In the genomic region with DNA sequence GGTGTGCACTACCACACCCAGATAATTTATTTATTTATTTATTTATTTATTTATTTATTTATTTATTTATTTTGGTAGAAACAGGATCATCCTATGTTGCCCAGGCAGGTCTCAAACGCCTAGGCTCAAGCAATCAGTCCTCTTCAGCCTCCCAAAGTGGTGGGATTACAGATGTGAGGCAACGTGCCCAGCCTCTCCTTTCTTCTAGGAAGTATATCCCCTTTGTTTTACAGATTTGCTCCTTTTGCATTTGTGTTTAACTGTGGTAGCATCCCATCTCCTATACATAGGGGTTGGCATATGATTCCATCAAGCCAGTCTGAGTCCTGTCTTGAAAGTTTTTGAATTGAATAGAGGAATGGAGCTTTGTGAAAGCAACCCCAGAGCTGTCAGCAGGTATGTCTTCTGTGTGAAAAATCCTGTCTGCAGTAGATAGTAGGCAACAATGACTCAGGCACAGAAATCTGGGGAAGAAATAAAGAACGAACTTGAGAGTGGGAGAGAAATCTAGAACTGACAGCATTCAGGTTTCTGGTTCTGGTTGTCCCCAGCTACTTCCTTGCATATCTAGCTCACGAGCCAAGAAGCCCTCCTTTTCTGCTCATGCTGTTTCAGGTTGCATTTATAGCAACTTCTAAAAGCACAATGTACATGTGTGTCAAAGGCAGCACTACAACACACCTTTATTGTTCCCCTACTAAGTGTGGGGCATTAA, we compare ENCODE assay signal across 17 cellular contexts.
DNase-seq lines count a peak whose midpoint lies in the region; ATAC-seq, FAIRE-seq and TF ChIP-seq lines count a peak whose summit lies in the region.
"Had no signal": no experiment of that assay in that cellular context is flagged by ENCODE, and none has a peak within 500 bp of the region (broad histone marks: within the 10 kb centered on the region; RNA-seq: fewer than 3 reads in every experiment).

No MANE protein-coding gene starts in this region.

- H3K4me2 ChIP-seq in Loucy (ENCODE audit: low read depth, low read length, poor library complexity, severe bottlenecking): no peak overlapping the region
- no peak overlapping the region for H3K4me2 ChIP-seq in osteoblast (ENCODE audit: insufficient read depth, low read length)

- H4K20me1 ChIP-seq in Loucy (ENCODE audit: insufficient read depth, low read length, poor library complexity, severe bottlenecking): no peaks in the 10 kb centered on the region
- no peaks in the 10 kb centered on the region for H4K20me1 ChIP-seq in osteoblast (ENCODE audit: insufficient read depth, low read length)

- H3K27me3 Mint-ChIP-seq in WTC11 (ENCODE audit: low read depth): no peaks in the 10 kb centered on the region; the same call in 1 of the 2 replicates

- H3K27ac Mint-ChIP-seq in WTC11: no peak overlapping the region

- H3K4me3 ChIP-seq in Loucy (ENCODE audit: low read length, poor library complexity, severe bottlenecking): no peak overlapping the region
- H3K4me3 ChIP-seq in osteoblast (ENCODE audit: insufficient read depth, low read length): no peak overlapping the region

- intact Hi-C loops in left cardiac atrium (cut with DNase I) (no loop called here), sciatic nerve (cut with DNase I) (no loop called here)

- POLR2A ChIA-PET in WTC11 (lab: Charles Lee): no interaction called here

- H3K36me3 ChIP-seq in Loucy (ENCODE audit: insufficient read depth, low read length) (no peaks in the 10 kb centered on the region), osteoblast (ENCODE audit: insufficient read depth, low read length) (no peaks in the 10 kb centered on the region)

- peaks cover 13% of the 10 kb centered on the region for H3K4me1 Mint-ChIP-seq in WTC11

- H3K9me3 Mint-ChIP-seq in WTC11: peaks cover 19% of the 10 kb centered on the region

- FAIRE-seq in GM12891 (lab: Jason Lieb, UNC): peak; percentile 90

- H3K4me1 ChIP-seq in Loucy (ENCODE audit: insufficient read depth, low read length, poor library complexity, severe bottlenecking): peaks cover 2% of the 10 kb centered on the region
- no peaks in the 10 kb centered on the region for H3K4me1 ChIP-seq in osteoblast (ENCODE audit: insufficient read depth, low read length)

- no peak for TF ChIP-seq POLR2A in GM12891 (IDR thresholded peaks at IDR 0.05; ENCODE audit: low read depth, low read length)

- 0 out of 2 replicates have a peak overlapping the region, but pooled peaks have one; percentile 44 for H2AFZ ChIP-seq in Loucy (ENCODE audit: low read length)
- no peak overlapping the region for H2AFZ ChIP-seq in osteoblast (ENCODE audit: low read length)

- DNase-seq in GM12891 (ENCODE audit: insufficient read length, low spot score) (no peak), WTC11 (ENCODE audit: low spot score) (no peak), osteoblast (ENCODE audit: insufficient read length, low spot score, missing footprints) (peak; percentile 6), left cardiac atrium (no peak), sciatic nerve (ENCODE audit: low spot score) (no peak)
- DNase-seq in activated naive CD4-positive, alpha-beta T cell (lab: John Stamatoyannopoulos, UW): no peak
- DNase-seq in stimulated activated CD4-positive, alpha-beta T cell treated with anti-CD3 and anti-CD28 coated beads, Interleukin-2, amount 100 ng/mL, for 24 hours: no peak
- DNase-seq: DMS79 treated with DMSO at 0.1 percent for 48 hours; HCEC 1CT; NCI-H1105; NCI-H2081 treated with DMSO at 0.1 percent for 48 hours; NK-92 treated with Interleukin-12 subunit alpha and Interleukin-12 subunit beta, amount 100 ng/mL, for 24 hours; PC-3; RPMI8226; SIG-M5 had no signal

- H3K4me3 Mint-ChIP-seq in WTC11: no peak overlapping the region

- no peaks in the 10 kb centered on the region for H3K9me2 ChIP-seq in Loucy (replicated peaks; ENCODE audit: low read depth, low read length)

- H3K9me3 ChIP-seq in Loucy (ENCODE audit: insufficient read depth, low read depth, low read length): no peaks in the 10 kb centered on the region
- no peaks in the 10 kb centered on the region for H3K9me3 ChIP-seq in osteoblast (ENCODE audit: low read depth, low read length)

- H3K36me3 Mint-ChIP-seq in WTC11: no peaks in the 10 kb centered on the region

- no peak overlapping the region for H3K27ac ChIP-seq in osteoblast (ENCODE audit: low read depth, low read length)
- H3K27ac ChIP-seq: C4-2B had no signal

- H3K27me3 ChIP-seq in Loucy (ENCODE audit: insufficient read depth, low read length, poor library complexity, severe bottlenecking) (no peaks in the 10 kb centered on the region), osteoblast (ENCODE audit: insufficient read depth, low read length) (peaks cover 16% of the 10 kb centered on the region)

- H3F3A ChIP-seq in Loucy (ENCODE audit: low read depth): no peaks in the 10 kb centered on the region

- TF ChIP-seq CTCF in Loucy (conservative IDR thresholded peaks at IDR 0.05; ENCODE audit: low read length) (no peak), WTC11 (IDR thresholded peaks at IDR 0.05) (no peak), osteoblast (IDR thresholded peaks at IDR 0.05; ENCODE audit: extremely low read depth, low read depth, low read length) (no peak)

- ATAC-seq in WTC11 (peak; percentile 60), left cardiac atrium (no peak), sciatic nerve (no peak)
- ATAC-seq: PC-3 had no signal

- CTCF ChIA-PET in WTC11 (lab: Charles Lee): no interaction called here

- H3K79me2 ChIP-seq in Loucy (ENCODE audit: insufficient read depth, low read length) (no peaks in the 10 kb centered on the region), osteoblast (ENCODE audit: insufficient read depth, low read length) (no peaks in the 10 kb centered on the region)

- no peak overlapping the region for H3K9ac ChIP-seq in Loucy (ENCODE audit: low read depth, low read length, poor library complexity, severe bottlenecking)

TF ChIP-seq in GM12891, 5 proteins besides CTCF, POLR2A, EP300 and RAD21:
- TF ChIP-seq TAF1 (IDR thresholded peaks at IDR 0.05; ENCODE audit: low read depth, low read length): no peak
- TF ChIP-seq POU2F2 (IDR thresholded peaks at IDR 0.05; ENCODE audit: low read depth, low read length): no peak
- TF ChIP-seq SPI1 (IDR thresholded peaks at IDR 0.05; ENCODE audit: low read depth, low read length): no peak
- TF ChIP-seq POLR2AphosphoS5 (IDR thresholded peaks at IDR 0.05; ENCODE audit: low read depth, low read length): no peak
- TF ChIP-seq PAX5 (IDR thresholded peaks at IDR 0.05; ENCODE audit: insufficient read depth, low read length, severe bottlenecking): no peak

TF ChIP-seq in WTC11, 78 proteins besides CTCF, POLR2A, EP300 and RAD21:
- TF ChIP-seq, protein P1, sequence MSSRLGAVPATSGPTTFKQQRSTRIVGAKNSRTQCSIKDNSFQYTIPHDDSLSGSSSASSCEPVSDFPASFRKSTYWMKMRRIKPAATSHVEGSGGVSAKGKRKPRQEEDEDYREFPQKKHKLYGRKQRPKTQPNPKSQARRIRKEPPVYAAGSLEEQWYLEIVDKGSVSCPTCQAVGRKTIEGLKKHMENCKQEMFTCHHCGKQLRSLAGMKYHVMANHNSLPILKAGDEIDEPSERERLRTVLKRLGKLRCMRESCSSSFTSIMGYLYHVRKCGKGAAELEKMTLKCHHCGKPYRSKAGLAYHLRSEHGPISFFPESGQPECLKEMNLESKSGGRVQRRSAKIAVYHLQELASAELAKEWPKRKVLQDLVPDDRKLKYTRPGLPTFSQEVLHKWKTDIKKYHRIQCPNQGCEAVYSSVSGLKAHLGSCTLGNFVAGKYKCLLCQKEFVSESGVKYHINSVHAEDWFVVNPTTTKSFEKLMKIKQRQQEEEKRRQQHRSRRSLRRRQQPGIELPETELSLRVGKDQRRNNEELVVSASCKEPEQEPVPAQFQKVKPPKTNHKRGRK (CRISPR knock-in tag; IDR thresholded peaks at IDR 0.05; ENCODE audit: borderline replicate concordance): 0 out of 2 replicates have a peak, but pooled peaks have one; percentile 8
- no peak for TF ChIP-seq ETV6 (CRISPR knock-in tag; IDR thresholded peaks at IDR 0.05)
